ENCODE assay signal across 10 cellular contexts in the genomic region with DNA sequence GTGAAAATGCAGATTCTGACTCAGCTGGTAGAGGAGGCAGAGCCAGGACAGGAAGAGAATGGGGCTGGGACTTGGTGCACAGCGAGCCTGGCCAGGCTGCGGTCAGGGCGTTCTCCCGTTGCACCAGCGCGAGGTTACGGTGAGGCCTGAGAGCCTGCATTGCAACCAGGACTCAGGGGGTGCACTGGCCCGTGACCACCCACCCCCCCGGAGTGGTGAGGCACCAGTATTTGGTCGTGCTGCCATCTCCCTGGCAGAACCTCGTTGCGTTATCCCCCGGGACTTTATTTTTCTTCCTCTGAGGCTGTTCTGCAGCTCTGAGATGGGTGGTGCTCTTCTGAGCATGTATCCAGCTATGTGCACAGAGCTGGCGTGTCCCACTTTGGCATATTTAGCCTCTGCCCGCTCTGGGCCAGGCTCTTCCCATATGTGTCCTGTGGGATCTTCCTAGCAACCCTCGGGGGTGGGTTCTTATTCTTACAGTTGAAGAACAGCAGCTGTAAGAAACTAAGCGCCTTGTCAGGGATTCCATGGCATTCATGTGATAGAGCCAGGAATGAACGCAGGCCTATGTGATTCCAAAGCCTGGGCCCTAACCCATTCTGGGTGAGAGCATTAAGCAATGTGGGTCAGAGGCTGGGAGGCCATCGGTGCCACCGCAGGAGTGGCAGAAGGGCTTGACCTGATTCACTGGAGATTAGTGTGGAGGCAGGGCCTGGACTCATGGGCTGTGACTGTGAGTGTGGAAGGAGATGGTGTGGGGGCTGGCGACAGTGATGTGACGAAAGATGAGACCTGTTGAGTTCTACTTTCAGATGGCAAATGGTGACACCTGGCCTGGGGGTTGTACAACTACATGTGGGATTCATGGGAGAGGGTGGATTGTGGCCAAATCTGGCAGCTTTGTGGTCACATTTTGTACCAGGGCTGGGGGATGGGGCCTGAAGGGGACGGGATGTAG. TPM values are rescaled to one million over a fixed set of nuclear protein-coding genes. Genes with fewer than 3 reads are reported as not detected.
DNase-seq lines count a peak whose midpoint lies in the region; ATAC-seq, FAIRE-seq and TF ChIP-seq lines count a peak whose summit lies in the region.
"Had no signal": no experiment of that assay in that cellular context is flagged by ENCODE, and none has a peak within 500 bp of the region (broad histone marks: within the 10 kb centered on the region; RNA-seq: fewer than 3 reads in every experiment).

No MANE protein-coding gene starts in this region.

- CTCF ChIA-PET in HepG2 (lab: Yijun Ruan, JAX; ENCODE audit: low intra/inter-chr PET ratio, low total read pairs), result no interaction called here

- H3K27me3 ChIP-seq in liver (ENCODE audit: control insufficient read depth in 4 of 4, insufficient read depth in 4 of 4, low read length in 3 of 4) (no peaks in the 10 kb centered on the region), HepG2 (ENCODE audit: control insufficient read depth in 1 of 2, insufficient read depth in 2 of 2, low read length in 2 of 2) (peaks cover 0 to 3% of the 10 kb centered on the region in 2 experiments; a peak in 1 of 5 replicates), gastroesophageal sphincter (no peaks in the 10 kb centered on the region)

- H3K9me3 ChIP-seq in liver (ENCODE audit: control insufficient read depth in 4 of 4, low read length in 3 of 4), result no peaks in the 10 kb centered on the region
- no peaks in the 10 kb centered on the region for H3K9me3 ChIP-seq in HepG2 (ENCODE audit: low read length)
- H3K9me3 ChIP-seq in gastroesophageal sphincter, result no peaks in the 10 kb centered on the region

- no peak for FAIRE-seq in HepG2 (lab: Jason Lieb, UNC)

- no peak overlapping the region for H3K27ac ChIP-seq in liver (ENCODE audit: low read depth in 1 of 2, low read length in 2 of 2)
- no peak overlapping the region for H3K27ac ChIP-seq in HepG2 (ENCODE audit: extremely low read length, insufficient read depth, low read length)
- no peak overlapping the region for H3K27ac ChIP-seq in gastroesophageal sphincter

- no peak for DNase-seq in HepG2 (ENCODE audit: low spot score)
- DNase-seq in NB4 (ENCODE audit: low read depth), result peak; percentile 63
- DNase-seq in glutamatergic neuron, result no peak
- no peak for DNase-seq in NCI-H748 (lab: John Stamatoyannopoulos, UW; ENCODE audit: unreplicated experiment)
- DNase-seq in stimulated activated CD4-positive, alpha-beta T cell treated with anti-CD3 and anti-CD28 coated beads, Interleukin-4, amount 100 ng/mL, for 24 hours, result no peak
- DNase-seq: NCI-H1694 had no signal

- no peak overlapping the region for H2AFZ ChIP-seq in HepG2 (ENCODE audit: low read length)

- TF ChIP-seq EP300 in HepG2 (IDR thresholded peaks at IDR 0.05; ENCODE audit: low read depth in 2 of 2, low read length in 2 of 2), result no peak
- TF ChIP-seq EP300 in HepG2 (CRISPR knock-in tag; IDR thresholded peaks at IDR 0.05; ENCODE audit: borderline replicate concordance), result no peak
- TF ChIP-seq EP300 in gastroesophageal sphincter (IDR thresholded peaks at IDR 0.05), result no peak

- no peak overlapping the region for H3K4me2 ChIP-seq in HepG2 (ENCODE audit: low read depth, low read length)

- POLR2A ChIA-PET in HepG2 (lab: Yijun Ruan, JAX), result interaction anchor here (0.7 to 5.6 kb wide), 2 partner anchors 12 to 21 kb away, joined by 3 to 64 read pairs; a partner anchor contains a TSS

- H3K9ac ChIP-seq in liver (ENCODE audit: low read depth in 1 of 2, low read length in 2 of 2) (no peak overlapping the region), HepG2 (ENCODE audit: insufficient read depth, low read depth, low read length) (no peak overlapping the region)

- H3K4me1 ChIP-seq in liver (ENCODE audit: control insufficient read depth in 4 of 4, insufficient read depth in 4 of 4, low read length in 3 of 4) (peaks cover 24 to 72% (median 57%) of the 10 kb centered on the region in 4 donors), HepG2 (ENCODE audit: insufficient read depth, low read length) (peaks cover 40% of the 10 kb centered on the region), gastroesophageal sphincter (peaks cover 0 to 73% (median 32%) of the 10 kb centered on the region in 3 donors)

- 0 out of 2 replicates have a peak, but pooled peaks cover 12% of the 10 kb centered on the region for H4K20me1 ChIP-seq in HepG2 (ENCODE audit: insufficient read depth, low read length)

- TF ChIP-seq RAD21 in liver (IDR thresholded peaks at IDR 0.05) (no peak), HepG2 (CRISPR knock-in tag; IDR thresholded peaks at IDR 0.05) (no peak)

- no peak overlapping the region for H3K4me3 ChIP-seq in liver (ENCODE audit: low read depth in 1 of 3, low read length in 3 of 3)
- H3K4me3 ChIP-seq in HepG2 (replicated peaks in 1 of 3; ENCODE audit: insufficient read depth in 1 of 3, low read depth in 2 of 3, low read length in 3 of 3), result no peak overlapping the region
- H3K4me3 ChIP-seq in NB4 (ENCODE audit: low read depth, low read length), result no peak overlapping the region
- H3K4me3 ChIP-seq in gastroesophageal sphincter, result no peak overlapping the region

- H3K4me1 Mint-ChIP-seq in glutamatergic neuron (ENCODE audit: low read depth, unreplicated experiment), result peaks cover 36% of the 10 kb centered on the region

- TF ChIP-seq CTCF in liver (IDR thresholded peaks at IDR 0.05; ENCODE audit: low read depth, low read length, missing input control) (no peak), HepG2 (CRISPR knock-in tag; IDR thresholded peaks at IDR 0.05) (no peak), NB4 (IDR thresholded peaks at IDR 0.05; ENCODE audit: low read depth, low read length) (no peak), glutamatergic neuron (IDR thresholded peaks at IDR 0.05; ENCODE audit: partially characterized antibody, unreplicated experiment) (no peak), gastroesophageal sphincter (IDR thresholded peaks at IDR 0.05) (no peak)

- H3K27ac Mint-ChIP-seq in glutamatergic neuron (ENCODE audit: unreplicated experiment), result peak overlapping the region; percentile 41
- H3K27ac Mint-ChIP-seq: dendritic cell treated with granulocyte-macrophage colony-stimulating factor and Interleukin-4, amounts not matched to agents 40 ng/mL and 50 ng/mL, for 4 days had no signal

- intact Hi-C loops in HepG2 (cut with micrococcal nuclease; ENCODE audit: unreplicated experiment), result loop anchor here (10.0 kb wide), 1 partner anchor 141 kb away; a partner anchor contains a TSS

- BruUV-seq in HepG2 (replicated peaks; lab: Mats Ljungman, UMichigan), result no TSS peak

- H3K36me3 Mint-ChIP-seq in glutamatergic neuron (ENCODE audit: unreplicated experiment), result no peaks in the 10 kb centered on the region

- in situ Hi-C loops in HepG2 (cut with HindIII; ENCODE audit: extremely low pct_ligation_motif_present, low pct_unique_long_range_greater_than_20kb), result no loop called here

- H3K9me3 Mint-ChIP-seq in glutamatergic neuron (ENCODE audit: unreplicated experiment), result peaks cover 13% of the 10 kb centered on the region
- H3K9me3 Mint-ChIP-seq: dendritic cell treated with granulocyte-macrophage colony-stimulating factor and Interleukin-4, amounts not matched to agents 40 ng/mL and 50 ng/mL, for 4 days had no signal

- 83% methylated on average over 23 of the region's 23 CpGs for WGBS in liver
- 96% methylated on average over 23 of the region's 23 CpGs for WGBS in HepG2 (ENCODE audit: low lambda C conversion rate)
- WGBS in gastroesophageal sphincter (ENCODE audit: low coverage in 1 of 2), 2 donors, result 86 to 92% methylated on average over 5 to 11 of the region's 23 CpGs

- H3K27me3 Mint-ChIP-seq in glutamatergic neuron (ENCODE audit: unreplicated experiment), result peaks cover 17% of the 10 kb centered on the region
- H3K27me3 Mint-ChIP-seq: dendritic cell treated with granulocyte-macrophage colony-stimulating factor and Interleukin-4, amounts not matched to agents 40 ng/mL and 50 ng/mL, for 4 days had no signal

- no peak for TF ChIP-seq POLR2A in HepG2 (IDR thresholded peaks at IDR 0.05; ENCODE audit: insufficient read depth in 1 of 2, low read depth in 2 of 2, low read length in 2 of 2)
- TF ChIP-seq POLR2A in NB4 (IDR thresholded peaks at IDR 0.05; ENCODE audit: extremely low read depth, insufficient read length), result no peak
- no peak for TF ChIP-seq POLR2A in gastroesophageal sphincter (IDR thresholded peaks at IDR 0.05)

- H3K4me3 Mint-ChIP-seq in glutamatergic neuron (ENCODE audit: unreplicated experiment), result peak overlapping the region; percentile 88
- H3K4me3 Mint-ChIP-seq: dendritic cell treated with granulocyte-macrophage colony-stimulating factor and Interleukin-4, amounts not matched to agents 40 ng/mL and 50 ng/mL, for 4 days had no signal

- peaks cover 53% of the 10 kb centered on the region for H3K79me2 ChIP-seq in HepG2 (ENCODE audit: insufficient read depth, low read length)

- H3K36me3 ChIP-seq in liver (ENCODE audit: control insufficient read depth in 4 of 4, insufficient read depth in 3 of 4, low read depth in 1 of 4, low read length in 3 of 4) (no peaks in the 10 kb centered on the region), HepG2 (replicated peaks in 1 of 2; ENCODE audit: control insufficient read depth in 1 of 2, insufficient read depth in 2 of 2, low read length in 2 of 2) (peaks cover 0 to 3% of the 10 kb centered on the region in 2 experiments; a peak in 2 of 5 replicates), gastroesophageal sphincter (peaks cover 0 to 7% of the 10 kb centered on the region in 2 donors)

- ATAC-seq in HepG2, result no peak
- no peak for ATAC-seq in gastroesophageal sphincter
- ATAC-seq in HG02571 (IDR thresholded peaks at IDR 0.05; ENCODE audit: unreplicated experiment), result no peak

RNA-seq across cellular contexts. Expression of a gene that starts 3.1 kb away (rescaled TPM):
- total RNA-seq in liver, result 10 to 100 TPM; 12.8 to 13.8 TPM
- polyA plus RNA-seq in liver, result 10 to 100 TPM in 1 of 2 donors, 1 to 10 TPM in 1; 3.6 to 12.5 TPM
- 8.6 and 8.9 TPM in 2 replicates for total RNA-seq in HepG2 (2016; rRNA removed; fragmentation: Illumina TruSeq; extraction: Trizol)
- total RNA-seq in HepG2 (2016; cell fraction: cytosol; rRNA removed; fragmentation: Illumina TruSeq; extraction: Trizol; ENCODE audit: low read depth), result 2.2 and 3.1 TPM in 2 replicates
- total RNA-seq in HepG2 (2016; cell fraction: insoluble cytoplasmic fraction; rRNA removed; fragmentation: Illumina TruSeq; extraction: Trizol), result 7.2 and 8.0 TPM in 2 replicates
- 11.2 and 13.1 TPM in 2 replicates for total RNA-seq in HepG2 (2016; cell fraction: membrane; rRNA removed; fragmentation: Illumina TruSeq; extraction: Trizol)
- total RNA-seq in HepG2 (2016; cell fraction: nucleus; rRNA removed; fragmentation: Illumina TruSeq; extraction: Trizol), result 5.6 and 5.9 TPM in 2 replicates
- 4.6 and 5.1 TPM in 2 replicates for polyA plus RNA-seq in HepG2 (2011; rRNA removed)
- 5.0 and 5.2 TPM in 2 replicates for polyA plus RNA-seq in HepG2 (2011; cell fraction: cytosol; rRNA removed)
- polyA plus RNA-seq in HepG2 (2011; cell fraction: nucleus; rRNA removed), result 5.8 and 6.6 TPM in 2 replicates
- polyA plus RNA-seq in HepG2 (2012), result 8.0 and 9.4 TPM in 2 replicates
- polyA plus RNA-seq in HepG2 (2016; cell fraction: cytosol; fragmentation: Illumina TruSeq; extraction: Trizol; ENCODE audit: low read depth), result 2.2 and 2.7 TPM in 2 replicates
- polyA plus RNA-seq in HepG2 (2016; cell fraction: insoluble cytoplasmic fraction; fragmentation: Illumina TruSeq; extraction: Trizol; ENCODE audit: low read depth), result 10.4 and 13.0 TPM in 2 replicates
- polyA plus RNA-seq in HepG2 (2016; cell fraction: membrane; fragmentation: Illumina TruSeq; extraction: Trizol; ENCODE audit: low read depth), result 8.6 and 9.7 TPM in 2 replicates
- 10.6 and 12.8 TPM in 2 replicates for polyA plus RNA-seq in HepG2 (2016; cell fraction: nucleus; fragmentation: Illumina TruSeq; extraction: Trizol; ENCODE audit: insufficient read depth, low read depth)
- 6.9 and 14.2 TPM in 2 replicates for polyA minus RNA-seq in HepG2 (2011; rRNA and poly(A)+ RNA removed; ENCODE audit: low replicate concordance)
- polyA minus RNA-seq in HepG2 (2011; cell fraction: cytosol; rRNA and poly(A)+ RNA removed), result 3.9 and 5.1 TPM in 2 replicates
- polyA minus RNA-seq in HepG2 (2011; cell fraction: nucleus; rRNA and poly(A)+ RNA removed), result 5.9 and 6.6 TPM in 2 replicates
- 14.3 TPM for total RNA-seq in glutamatergic neuron (ENCODE audit: unreplicated experiment)
- total RNA-seq in gastroesophageal sphincter, result 10 to 100 TPM; 20.5 to 37.3 (median 28.1) TPM

RNA-seq across cellular contexts. Expression of a gene that starts 21.6 kb away (rescaled TPM):
- total RNA-seq in liver, result 10 to 100 TPM in 1 of 2 donors, 1 to 10 TPM in 1; 9.8 to 35.2 TPM
- 10 to 100 TPM; 45.2 to 98.1 TPM for polyA plus RNA-seq in liver
- total RNA-seq in HepG2 (2016; rRNA removed; fragmentation: Illumina TruSeq; extraction: Trizol), result 141 and 213 TPM in 2 replicates
- 24.3 and 28.6 TPM in 2 replicates for total RNA-seq in HepG2 (2016; cell fraction: cytosol; rRNA removed; fragmentation: Illumina TruSeq; extraction: Trizol; ENCODE audit: low read depth)
- total RNA-seq in HepG2 (2016; cell fraction: insoluble cytoplasmic fraction; rRNA removed; fragmentation: Illumina TruSeq; extraction: Trizol), result 139 and 219 TPM in 2 replicates
- 37.5 and 43.6 TPM in 2 replicates for total RNA-seq in HepG2 (2016; cell fraction: membrane; rRNA removed; fragmentation: Illumina TruSeq; extraction: Trizol)
- 48.8 and 49.5 TPM in 2 replicates for total RNA-seq in HepG2 (2016; cell fraction: nucleus; rRNA removed; fragmentation: Illumina TruSeq; extraction: Trizol)
- polyA plus RNA-seq in HepG2 (2011; rRNA removed), result 27.2 and 32.3 TPM in 2 replicates
- polyA plus RNA-seq in HepG2 (2011; cell fraction: cytosol; rRNA removed), result 30.3 and 39.4 TPM in 2 replicates
- polyA plus RNA-seq in HepG2 (2011; cell fraction: nucleus; rRNA removed), result 12.6 and 17.4 TPM in 2 replicates
- 52.6 and 70.0 TPM in 2 replicates for polyA plus RNA-seq in HepG2 (2012)
- 28.9 and 31.1 TPM in 2 replicates for polyA plus RNA-seq in HepG2 (2016; cell fraction: cytosol; fragmentation: Illumina TruSeq; extraction: Trizol; ENCODE audit: low read depth)
- 220 and 231 TPM in 2 replicates for polyA plus RNA-seq in HepG2 (2016; cell fraction: insoluble cytoplasmic fraction; fragmentation: Illumina TruSeq; extraction: Trizol; ENCODE audit: low read depth)
- 28.9 and 29.2 TPM in 2 replicates for polyA plus RNA-seq in HepG2 (2016; cell fraction: membrane; fragmentation: Illumina TruSeq; extraction: Trizol; ENCODE audit: low read depth)
- polyA plus RNA-seq in HepG2 (2016; cell fraction: nucleus; fragmentation: Illumina TruSeq; extraction: Trizol; ENCODE audit: insufficient read depth, low read depth), result 73.7 and 88.9 TPM in 2 replicates
- 23.2 and 27.5 TPM in 2 replicates for polyA minus RNA-seq in HepG2 (2011; rRNA and poly(A)+ RNA removed; ENCODE audit: low replicate concordance)
- 19.1 and 25.1 TPM in 2 replicates for polyA minus RNA-seq in HepG2 (2011; cell fraction: cytosol; rRNA and poly(A)+ RNA removed)
- 36.8 and 50.7 TPM in 2 replicates for polyA minus RNA-seq in HepG2 (2011; cell fraction: nucleus; rRNA and poly(A)+ RNA removed)
- total RNA-seq in glutamatergic neuron (ENCODE audit: unreplicated experiment), result 14.0 TPM
- total RNA-seq in gastroesophageal sphincter, result 10 to 100 TPM; 14.0 to 32.8 (median 23.9) TPM
